31 cellular contexts compared by ENCODE assay signal in the genomic region with DNA sequence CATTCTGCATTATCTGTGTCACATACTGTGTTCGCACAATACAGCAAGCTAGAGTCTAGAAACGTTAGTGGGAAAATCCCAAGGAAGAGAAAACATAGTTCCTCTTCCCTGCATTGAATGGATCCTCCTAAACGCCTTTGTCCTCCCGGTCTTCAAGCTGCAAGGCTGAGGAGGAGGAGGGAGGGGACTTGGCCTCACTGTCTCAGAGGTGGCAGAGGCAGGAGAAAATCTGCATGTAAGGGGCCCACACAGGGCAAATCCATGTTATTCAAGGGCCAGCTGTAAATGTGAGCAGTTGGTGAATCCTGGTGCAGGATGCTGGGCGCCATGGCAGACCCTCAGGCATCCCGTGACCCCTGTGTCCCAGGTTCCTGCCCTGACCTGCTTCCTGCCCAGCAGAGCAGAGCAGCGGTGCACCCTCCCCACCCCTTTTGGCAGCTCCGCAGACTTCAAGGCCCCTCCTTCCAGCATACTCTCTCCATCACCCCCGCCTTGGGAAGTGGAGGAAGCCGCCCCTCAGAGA. TPM values are rescaled to one million over a fixed set of nuclear protein-coding genes. Genes with fewer than 3 reads are reported as not detected.
DNase-seq lines count a peak whose midpoint lies in the region; TF ChIP-seq lines count a peak whose summit lies in the region.
"Had no signal": no experiment of that assay in that cellular context is flagged by ENCODE, and none has a peak within 500 bp of the region (broad histone marks: within the 10 kb centered on the region; RNA-seq: fewer than 3 reads in every experiment).

No MANE protein-coding gene starts in this region.

- H3K27ac Mint-ChIP-seq in glutamatergic neuron (ENCODE audit: unreplicated experiment), result no peak overlapping the region
- H3K27ac Mint-ChIP-seq: activated CD4-positive, alpha-beta memory T cell treated with anti-CD3 and anti-CD28 coated beads for 36 hours; activated T-helper 1 cell treated with anti-CD3 and anti-CD28 coated beads, Interleukin-12 subunit alpha, Interleukin-12 subunit beta, Interleukin-2, Interleukin-4 antibody, amounts not matched to agents 30 ng/mL and 10 ng/mL and 1 ng/mL, durations not matched to agents 14 hours and 24 hours and 36 hours; effector memory CD8-positive, alpha-beta T cell; naive B cell had no signal

- H3K36me3 ChIP-seq in BE2C, result no peaks in the 10 kb centered on the region
- no peaks in the 10 kb centered on the region for H3K36me3 ChIP-seq in HEK293 (ENCODE audit: control insufficient read depth in 2 of 2, insufficient read depth in 1 of 2, low read length in 2 of 2)
- no peaks in the 10 kb centered on the region for H3K36me3 ChIP-seq in neuron (ENCODE audit: insufficient read depth, low read length)
- H3K36me3 ChIP-seq: ovary, stomach had no signal

- peak; percentile 3 for DNase-seq in BE2C
- DNase-seq in glutamatergic neuron, result peak; percentile 24
- no peak for DNase-seq in occipital lobe (lab: John Stamatoyannopoulos, UW)
- no peak for DNase-seq in NCI-H526 (lab: John Stamatoyannopoulos, UW)
- no peak for DNase-seq in effector CD4-positive, alpha-beta T cell
- DNase-seq: activated CD4-positive, alpha-beta memory T cell treated with anti-CD3 and anti-CD28 coated beads for 36 hours; activated CD4-positive, alpha-beta T cell treated with anti-CD3 and anti-CD28 coated beads for 1 hour; activated naive CD4-positive, alpha-beta T cell treated with Interleukin-2 at 50 U/mL for 16 hours; C1 segment of cervical spinal cord; Caco-2; caudate nucleus; effector memory CD8-positive, alpha-beta T cell; GDM1; GOT3; islet precursor cell; KBM-7; midbrain; naive B cell; NCI-H187; NCI-H526 treated with DMSO at 0.1 percent for 48 hours; NK-92 treated with Interleukin-12 subunit alpha and Interleukin-12 subunit beta, amount 100 ng/mL, for 24 hours; ovary; PC-3; SHP77; small intestine; stimulated activated CD8-positive, alpha-beta memory T cell treated with anti-CD3 and anti-CD28 coated beads, Interleukin-4, amount 100 ng/mL, for 48 hours; stomach had no signal

- H3K4me1 ChIP-seq in BE2C (no peaks in the 10 kb centered on the region), HEK293 (ENCODE audit: control insufficient read depth, insufficient read depth, low read length) (0 out of 2 replicates have a peak, but pooled peaks cover 2% of the 10 kb centered on the region), neuron (ENCODE audit: insufficient read depth, low read length) (peaks cover 66% of the 10 kb centered on the region)
- H3K4me1 ChIP-seq: Caco-2 had no signal

- peak overlapping the region; percentile 44 for H2AFZ ChIP-seq in neuron (ENCODE audit: low read depth, low read length)

- POLR2A ChIA-PET in HEK293 (lab: Yijun Ruan, JAX), result no interaction called here

- CTCF ChIA-PET in HEK293 (lab: Yijun Ruan, JAX), result interaction anchor here (0.8 kb wide), 1 partner anchor 40 kb away, joined by 4 read pairs; no protein-coding TSS in a partner anchor

- H3K9me3 ChIP-seq in BE2C, result no peaks in the 10 kb centered on the region
- H3K9me3 ChIP-seq in HEK293 (ENCODE audit: control insufficient read depth, insufficient read depth, low read depth, low read length), result no peaks in the 10 kb centered on the region; the same call in 1 of the 2 replicates
- H3K9me3 ChIP-seq in neuron (ENCODE audit: low read length), result no peaks in the 10 kb centered on the region
- H3K9me3 ChIP-seq: Caco-2, ovary, stomach had no signal

- no peaks in the 10 kb centered on the region for H3K36me3 Mint-ChIP-seq in glutamatergic neuron (ENCODE audit: unreplicated experiment)
- H3K36me3 Mint-ChIP-seq: activated CD4-positive, alpha-beta memory T cell treated with anti-CD3 and anti-CD28 coated beads for 36 hours; naive B cell had no signal

- H3K27ac ChIP-seq in HEK293 (ENCODE audit: extremely low read depth, low read depth, low read length), result no peak overlapping the region
- H3K27ac ChIP-seq: coronary artery, ovary, stomach had no signal

- H3K4me3 ChIP-seq in BE2C (ENCODE audit: low read depth, low read length) (no peak overlapping the region), HEK293 (ENCODE audit: low read depth, low read length) (no peak overlapping the region), neuron (ENCODE audit: low read length) (peak overlapping the region; percentile 38)
- H3K4me3 ChIP-seq: coronary artery, ovary, stomach had no signal

- peaks cover 14% of the 10 kb centered on the region for H3K9me3 Mint-ChIP-seq in glutamatergic neuron (ENCODE audit: unreplicated experiment)
- H3K9me3 Mint-ChIP-seq: activated CD4-positive, alpha-beta memory T cell treated with anti-CD3 and anti-CD28 coated beads for 36 hours; activated T-helper 1 cell treated with anti-CD3 and anti-CD28 coated beads, Interleukin-12 subunit alpha, Interleukin-12 subunit beta, Interleukin-2, Interleukin-4 antibody, amounts not matched to agents 30 ng/mL and 10 ng/mL and 1 ng/mL, durations not matched to agents 14 hours and 24 hours and 36 hours; effector memory CD8-positive, alpha-beta T cell; naive B cell had no signal

- TF ChIP-seq CTCF in BE2C (IDR thresholded peaks at IDR 0.05; ENCODE audit: low read depth, low read length) (no peak), HEK293 (tag by site-specific recombination; IDR thresholded peaks at IDR 0.05) (no peak), glutamatergic neuron (IDR thresholded peaks at IDR 0.05; ENCODE audit: partially characterized antibody, unreplicated experiment) (no peak)

- peaks cover 33% of the 10 kb centered on the region for H3K4me1 Mint-ChIP-seq in glutamatergic neuron (ENCODE audit: low read depth, unreplicated experiment)

- H3K27me3 ChIP-seq in BE2C (no peaks in the 10 kb centered on the region), neuron (ENCODE audit: insufficient read depth, low read length) (no peaks in the 10 kb centered on the region)
- H3K27me3 ChIP-seq: ovary, stomach had no signal

- no peak overlapping the region for H3K4me3 Mint-ChIP-seq in glutamatergic neuron (ENCODE audit: unreplicated experiment)
- H3K4me3 Mint-ChIP-seq: activated CD4-positive, alpha-beta memory T cell treated with anti-CD3 and anti-CD28 coated beads for 36 hours; activated T-helper 1 cell treated with anti-CD3 and anti-CD28 coated beads, Interleukin-12 subunit alpha, Interleukin-12 subunit beta, Interleukin-2, Interleukin-4 antibody, amounts not matched to agents 30 ng/mL and 10 ng/mL and 1 ng/mL, durations not matched to agents 14 hours and 24 hours and 36 hours; effector memory CD8-positive, alpha-beta T cell; naive B cell had no signal

- peaks cover 12% of the 10 kb centered on the region for H3K27me3 Mint-ChIP-seq in glutamatergic neuron (ENCODE audit: unreplicated experiment)
- H3K27me3 Mint-ChIP-seq: activated CD4-positive, alpha-beta memory T cell treated with anti-CD3 and anti-CD28 coated beads for 36 hours had no signal

TF ChIP-seq in HEK293, 187 proteins besides CTCF, POLR2A, EP300 and RAD21:
- TF ChIP-seq, protein P1, sequence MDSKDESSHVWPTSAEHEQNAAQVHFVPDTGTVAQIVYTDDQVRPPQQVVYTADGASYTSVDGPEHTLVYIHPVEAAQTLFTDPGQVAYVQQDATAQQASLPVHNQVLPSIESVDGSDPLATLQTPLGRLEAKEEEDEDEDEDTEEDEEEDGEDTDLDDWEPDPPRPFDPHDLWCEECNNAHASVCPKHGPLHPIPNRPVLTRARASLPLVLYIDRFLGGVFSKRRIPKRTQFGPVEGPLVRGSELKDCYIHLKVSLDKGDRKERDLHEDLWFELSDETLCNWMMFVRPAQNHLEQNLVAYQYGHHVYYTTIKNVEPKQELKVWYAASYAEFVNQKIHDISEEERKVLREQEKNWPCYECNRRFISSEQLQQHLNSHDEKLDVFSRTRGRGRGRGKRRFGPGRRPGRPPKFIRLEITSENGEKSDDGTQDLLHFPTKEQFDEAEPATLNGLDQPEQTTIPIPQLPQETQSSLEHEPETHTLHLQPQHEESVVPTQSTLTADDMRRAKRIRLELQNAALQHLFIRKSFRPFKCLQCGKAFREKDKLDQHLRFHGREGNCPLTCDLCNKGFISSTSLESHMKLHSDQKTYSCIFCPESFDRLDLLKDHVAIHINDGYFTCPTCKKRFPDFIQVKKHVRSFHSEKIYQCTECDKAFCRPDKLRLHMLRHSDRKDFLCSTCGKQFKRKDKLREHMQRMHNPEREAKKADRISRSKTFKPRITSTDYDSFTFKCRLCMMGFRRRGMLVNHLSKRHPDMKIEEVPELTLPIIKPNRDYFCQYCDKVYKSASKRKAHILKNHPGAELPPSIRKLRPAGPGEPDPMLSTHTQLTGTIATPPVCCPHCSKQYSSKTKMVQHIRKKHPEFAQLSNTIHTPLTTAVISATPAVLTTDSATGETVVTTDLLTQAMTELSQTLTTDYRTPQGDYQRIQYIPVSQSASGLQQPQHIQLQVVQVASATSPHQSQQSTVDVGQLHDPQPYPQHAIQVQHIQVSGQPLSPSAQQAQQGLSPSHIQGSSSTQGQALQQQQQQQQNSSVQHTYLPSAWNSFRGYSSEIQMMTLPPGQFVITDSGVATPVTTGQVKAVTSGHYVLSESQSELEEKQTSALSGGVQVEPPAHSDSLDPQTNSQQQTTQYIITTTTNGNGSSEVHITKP (tag by site-specific recombination; IDR thresholded peaks at IDR 0.05), result peak; percentile 79
- TF ChIP-seq ZNF391 (tag by site-specific recombination; IDR thresholded peaks at IDR 0.05; ENCODE audit: borderline replicate concordance, low read depth), result no peak

RNA-seq across cellular contexts. Expression of a gene that starts 34.2 kb away (rescaled TPM):
- not detected for polyA plus RNA-seq in BE2C (2012; ENCODE audit: insufficient read depth, insufficient read length, low read depth)
- total RNA-seq in glutamatergic neuron (ENCODE audit: unreplicated experiment) (13.8 TPM), occipital lobe (1.9 TPM)
- total RNA-seq: activated T-helper 1 cell treated with anti-CD3 and anti-CD28 coated beads, Interleukin-12 subunit alpha, Interleukin-12 subunit beta, Interleukin-2, Interleukin-4 antibody, amounts not matched to agents 30 ng/mL and 10 ng/mL and 1 ng/mL, durations not matched to agents 14 hours and 24 hours and 36 hours had no signal

Comparison
In these comparisons a context has a peak if more than half of its experiments do, and no peak if none do; other contexts are left out.
1. DNase-seq: peak in BE2C (single experiment) and glutamatergic neuron (single experiment); none in occipital lobe (single experiment), NCI-H526 (0 of 2) and effector CD4-positive, alpha-beta T cell (single experiment).